Comparison of ENCODE assay signal across 15 cellular contexts in genomic region chr2:36468463-36469266, GRCh38.
A peak's percentile ranks its signal among the peaks of the same experiment; 100 is the strongest.
DNase-seq lines count a peak whose midpoint lies in the region; ATAC-seq, FAIRE-seq and TF ChIP-seq lines count a peak whose summit lies in the region.
"Had no signal": no experiment of that assay in that cellular context is flagged by ENCODE, and none has a peak within 500 bp of the region (broad histone marks: within the 10 kb centered on the region; RNA-seq: fewer than 3 reads in every experiment).

No MANE protein-coding gene starts in this region.

- peak overlapping the region; percentile 57 to 74 (median 66) for H3K27ac ChIP-seq in gastrocnemius medialis
- H3K27ac ChIP-seq: cardiac muscle cell had no signal

- ATAC-seq in gastrocnemius medialis (peak; percentile 77 to 91), Right ventricle myocardium inferior (no peak), GM18498 (IDR thresholded peaks at IDR 0.05; ENCODE audit: unreplicated experiment) (no peak)
- ATAC-seq: activated CD4-positive, alpha-beta T cell treated with anti-CD3 and anti-CD28 coated beads for 36 hours had no signal

- DNase-seq in H54 (ENCODE audit: insufficient read length, low spot score) (no peak), astrocyte of the cerebellum (ENCODE audit: low read depth) (peak; percentile 52), fibroblast of peridontal ligament (ENCODE audit: extremely low read depth) (peak; percentile 59), gastrocnemius medialis (peak; percentile 23 to 51), lower leg skin (ENCODE audit: low spot score in 2 of 2) (no peak), Right ventricle myocardium inferior (ENCODE audit: missing footprints) (no peak), NCI-H526 (lab: John Stamatoyannopoulos, UW) (no peak)
- DNase-seq: activated CD4-positive, alpha-beta T cell treated with anti-CD3 and anti-CD28 coated beads for 36 hours; CD8-positive, alpha-beta memory T cell; GF-D8; NCI-H2171 treated with DMSO at 0.1 percent for 48 hours; OCI-M1; T-helper 1 cell had no signal

- TF ChIP-seq CTCF in astrocyte of the cerebellum (IDR thresholded peaks at IDR 0.05; ENCODE audit: low read depth, low read length, missing control alignments) (no peak), gastrocnemius medialis (IDR thresholded peaks at IDR 0.05 in 4 of 5, conservative IDR thresholded peaks at IDR 0.05 in 1 of 5) (no peak), lower leg skin (IDR thresholded peaks at IDR 0.05) (no peak)

- peaks cover 0 to 30% of the 10 kb centered on the region in 2 donors for H3K36me3 ChIP-seq in gastrocnemius medialis
- H3K36me3 ChIP-seq: cardiac muscle cell had no signal

- H3K9me3 ChIP-seq in gastrocnemius medialis: no peaks in the 10 kb centered on the region

- peak; percentile 27 for FAIRE-seq in H54 (lab: Jason Lieb, UNC)

- 75 to 80% methylated on average over 10 of the region's 10 CpGs for WGBS in lower leg skin, 2 donors

- H3K4me3 ChIP-seq in astrocyte of the cerebellum (ENCODE audit: low read depth, low read length): no peak overlapping the region
- H3K4me3 ChIP-seq in gastrocnemius medialis: no peak overlapping the region
- H3K4me3 ChIP-seq in lower leg skin (ENCODE audit: low read depth, poor library complexity, severe bottlenecking): no peak overlapping the region
- H3K4me3 ChIP-seq: cardiac muscle cell had no signal

- in situ Hi-C loops in astrocyte of the cerebellum (cut with HindIII; ENCODE audit: low sequenced_read_pairs) (no loop called here), gastrocnemius medialis (cut with MboI; ENCODE audit: low sequenced_read_pairs in 4 of 4) (no loop called here)

- TF ChIP-seq POLR2A in H54 (IDR thresholded peaks at IDR 0.05; ENCODE audit: low read depth, low read length): no peak
- TF ChIP-seq POLR2A in gastrocnemius medialis (IDR thresholded peaks at IDR 0.05): no peak
- TF ChIP-seq POLR2A in lower leg skin (IDR thresholded peaks at IDR 0.05): no peak

- intact Hi-C loops in gastrocnemius medialis (cut with DNase I; ENCODE audit: low total_unique reads) (loop anchor here (2.0 kb wide), 1 partner anchor 16 kb away; no protein-coding TSS in a partner anchor), lower leg skin (cut with DNase I; ENCODE audit: low total_unique reads) (no loop called here), Right ventricle myocardium inferior (cut with DNase I) (no loop called here)

- H3K4me1 ChIP-seq in gastrocnemius medialis: peaks cover 33 to 53% of the 10 kb centered on the region in 2 donors

- H3K27me3 ChIP-seq in gastrocnemius medialis: no peaks in the 10 kb centered on the region

Comparison
In these comparisons a context has a peak if more than half of its experiments do, and no peak if none do; other contexts are left out.
1. DNase-seq: peak in astrocyte of the cerebellum (single experiment), fibroblast of peridontal ligament (single experiment) and gastrocnemius medialis (2 of 2); none in H54 (single experiment), lower leg skin (0 of 2), Right ventricle myocardium inferior (single experiment) and NCI-H526 (0 of 2).
2. ATAC-seq: peak in gastrocnemius medialis (2 of 2); none in Right ventricle myocardium inferior (single experiment) and GM18498 (single experiment).